In genomic region chr10:131928248-131929095, GRCh38 we compare ENCODE assay signal across 8 cellular contexts. TPM values are rescaled to one million over a fixed set of nuclear protein-coding genes. Genes with fewer than 3 reads are reported as not detected.
DNase-seq lines count a peak whose midpoint lies in the region; ATAC-seq and TF ChIP-seq lines count a peak whose summit lies in the region.

No MANE protein-coding gene starts in this region.

- no peak overlapping the region for H4K91ac ChIP-seq in neuronal stem cell (ENCODE audit: low read depth, low read length, poor library complexity)

- H3K36me3 Mint-ChIP-seq in activated T-cell treated with anti-CD3 and anti-CD28 coated beads, Interleukin-2, amount 50 U/mL, for 72 hours (ENCODE audit: insufficient read depth in 2 of 2), result peaks cover 4 to 12% of the 10 kb centered on the region in 2 donors

- peaks cover 20% of the 10 kb centered on the region for H3K79me1 ChIP-seq in neuronal stem cell (ENCODE audit: low read depth, low read length)

- no peak overlapping the region for H2BK5ac ChIP-seq in neuronal stem cell (ENCODE audit: low read length)

- H3K4me1 ChIP-seq in ACC112 (ENCODE audit: control insufficient read depth, insufficient read depth, low read length, unreplicated experiment) (peaks cover 34% of the 10 kb centered on the region), neuronal stem cell (ENCODE audit: control insufficient read depth in 2 of 2, insufficient read depth in 1 of 2, low read depth in 1 of 2, low read length in 2 of 2) (peaks cover 4 to 11% of the 10 kb centered on the region in 2 donors), tibial nerve (peaks cover 0 to 59% (median 19%) of the 10 kb centered on the region in 4 donors)

- H3K9me3 ChIP-seq in neuronal stem cell (replicated peaks in 1 of 2; ENCODE audit: control insufficient read depth in 2 of 2, insufficient read depth in 1 of 2, low read depth in 1 of 2, low read length in 2 of 2) (peaks cover 7 to 32% of the 10 kb centered on the region in 2 donors), tibial nerve (peaks cover 0 to 12% (median 0%) of the 10 kb centered on the region in 4 donors)

- TF ChIP-seq EP300 in tibial nerve (IDR thresholded peaks at IDR 0.05), result no peak

- no peaks in the 10 kb centered on the region for H3K27me3 ChIP-seq in ACC112 (ENCODE audit: insufficient read depth, low read length)
- H3K27me3 ChIP-seq in neuronal stem cell (ENCODE audit: control insufficient read depth in 3 of 3, insufficient read depth in 3 of 3, low read depth in 1 of 3, low read length in 3 of 3), result no peaks in the 10 kb centered on the region
- H3K27me3 ChIP-seq in H7 (ENCODE audit: control insufficient read depth, insufficient read depth, low read length), result no peaks in the 10 kb centered on the region
- no peaks in the 10 kb centered on the region for H3K27me3 ChIP-seq in tibial nerve

- H3K36me3 ChIP-seq in ACC112 (ENCODE audit: insufficient read depth, low read length), result peaks cover 11% of the 10 kb centered on the region
- peaks cover 3 to 6% of the 10 kb centered on the region in 2 donors for H3K36me3 ChIP-seq in neuronal stem cell (replicated peaks in 1 of 2; ENCODE audit: control insufficient read depth in 2 of 2, insufficient read depth in 2 of 2, low read length in 2 of 2)
- no peaks in the 10 kb centered on the region for H3K36me3 ChIP-seq in H7 (replicated peaks; ENCODE audit: control insufficient read depth, insufficient read depth, low read length)
- peaks cover 0 to 3% (median 0%) of the 10 kb centered on the region in 3 donors for H3K36me3 ChIP-seq in tibial nerve

- H3K27ac ChIP-seq in ACC112 (ENCODE audit: low read depth, low read length), result peak overlapping the region; percentile 87
- no peak overlapping the region for H3K27ac ChIP-seq in neuronal stem cell (replicated peaks; ENCODE audit: low read length)
- H3K27ac ChIP-seq in tibial nerve, result peak overlapping the region in 2 of 4 donors; percentile 5 to 44

- H2BK120ac ChIP-seq in neuronal stem cell (ENCODE audit: low read depth, low read length), result no peak overlapping the region

- H3K4me3 Mint-ChIP-seq in activated T-cell treated with anti-CD3 and anti-CD28 coated beads, Interleukin-2, amount 50 U/mL, for 72 hours, result peak overlapping the region; percentile 70 to 72

- ATAC-seq in GM19372 (IDR thresholded peaks at IDR 0.05; ENCODE audit: low read depth, unreplicated experiment) (peak; percentile 91), HG03378 (IDR thresholded peaks at IDR 0.05; ENCODE audit: unreplicated experiment) (peak; percentile 88)
- ATAC-seq in activated T-cell treated with anti-CD3 and anti-CD28 coated beads, Interleukin-2, amount 50 U/mL, for 72 hours (replicated peaks in 1 of 2), result peak; percentile 88

- H3K27me3 Mint-ChIP-seq in activated T-cell treated with anti-CD3 and anti-CD28 coated beads, Interleukin-2, amount 50 U/mL, for 72 hours (ENCODE audit: low read depth), result no peaks in the 10 kb centered on the region

- H2AK5ac ChIP-seq in neuronal stem cell (ENCODE audit: low read depth, low read length), result no peak overlapping the region

- H2BK12ac ChIP-seq in neuronal stem cell (ENCODE audit: low read length), result no peak overlapping the region

- H3K18ac ChIP-seq in neuronal stem cell (ENCODE audit: low read length), result peak overlapping the region; percentile 21

- no peak overlapping the region for H3K4ac ChIP-seq in neuronal stem cell (ENCODE audit: low read length)

- DNase-seq in activated T-cell treated with anti-CD3 and anti-CD28 coated beads, Interleukin-2, amount 50 U/mL, for 72 hours, result peak; percentile 68 to 75
- DNase-seq in neuronal stem cell (ENCODE audit: low spot score) (no peak), H7 (no peak), NOMO-1 (lab: John Stamatoyannopoulos, UW; ENCODE audit: unreplicated experiment in 2 of 2) (no peak), tibial nerve (ENCODE audit: low spot score in 2 of 2) (no peak)

- peak overlapping the region; percentile 2 for H2AFZ ChIP-seq in ACC112 (ENCODE audit: low read length, unreplicated experiment)
- H2AFZ ChIP-seq in neuronal stem cell (ENCODE audit: low read length), result no peak overlapping the region

- H3K27ac Mint-ChIP-seq in activated T-cell treated with anti-CD3 and anti-CD28 coated beads, Interleukin-2, amount 50 U/mL, for 72 hours, result peak overlapping the region; percentile 45

- peaks cover 67% of the 10 kb centered on the region for H3K4me1 Mint-ChIP-seq in activated T-cell treated with anti-CD3 and anti-CD28 coated beads, Interleukin-2, amount 50 U/mL, for 72 hours (ENCODE audit: low read depth)

- H3K9me3 Mint-ChIP-seq in activated T-cell treated with anti-CD3 and anti-CD28 coated beads, Interleukin-2, amount 50 U/mL, for 72 hours, result no peaks in the 10 kb centered on the region

- peaks cover 97% of the 10 kb centered on the region for H3K79me2 ChIP-seq in ACC112 (ENCODE audit: control insufficient read depth, insufficient read depth, low read length, unreplicated experiment)

- no peak overlapping the region for H3K9ac ChIP-seq in neuronal stem cell (ENCODE audit: low read depth, low read length, poor library complexity)

- no peak overlapping the region for H4K8ac ChIP-seq in neuronal stem cell (ENCODE audit: low read depth, low read length)

- H3K4me3 ChIP-seq in ACC112 (ENCODE audit: low read depth, low read length) (peak overlapping the region; percentile 47), neuronal stem cell (ENCODE audit: low read length in 2 of 2) (no peak overlapping the region), H7 (ENCODE audit: insufficient read depth, low read depth, low read length) (no peak overlapping the region), tibial nerve (no peak overlapping the region)

- no peak overlapping the region for H3K4me2 ChIP-seq in neuronal stem cell (ENCODE audit: insufficient read depth, low read length, poor library complexity, severe bottlenecking)

- no CpG with 5 or more reads among the region's 18 CpGs for WGBS in neuronal stem cell (ENCODE audit: extremely low coverage in 2 of 2, insufficient read length in 2 of 2, insufficient replicate concordance in 1 of 2), 2 donors
- 50 to 63% methylated on average over 18 of the region's 18 CpGs for WGBS in tibial nerve, 2 donors

- H3K14ac ChIP-seq in neuronal stem cell (ENCODE audit: low read length), result no peak overlapping the region

- no peak for TF ChIP-seq POLR2A in tibial nerve (IDR thresholded peaks at IDR 0.05)

- no peak for TF ChIP-seq CTCF in tibial nerve (IDR thresholded peaks at IDR 0.05)

- no peak overlapping the region for H3K23ac ChIP-seq in neuronal stem cell (ENCODE audit: low read depth, low read length, poor library complexity)

- no peak overlapping the region for H2BK15ac ChIP-seq in neuronal stem cell (ENCODE audit: low read length)

RNA-seq across cellular contexts. Expression of gene PPP2R2D, which starts 27.7 kb away (rescaled TPM):
- 10 to 100 TPM; 32.5 to 40.7 TPM for total RNA-seq in activated T-cell treated with anti-CD3 and anti-CD28 coated beads, Interleukin-2, amount 50 U/mL, for 72 hours
- 26.3 TPM for polyA plus RNA-seq in neuronal stem cell (2013, experiment 1 of 2)
- 26.5 TPM for polyA plus RNA-seq in neuronal stem cell (2013, experiment 2 of 2)
- 44.8 and 47.4 TPM in 2 replicates for total RNA-seq in H7 (2014; rRNA removed; shearing (Covaris generic))
- total RNA-seq in tibial nerve, result 10 to 100 TPM; 22.9 to 35.1 (median 28.9) TPM

RNA-seq across cellular contexts. Expression of gene BNIP3, which starts 53.3 kb away (rescaled TPM):
- total RNA-seq in activated T-cell treated with anti-CD3 and anti-CD28 coated beads, Interleukin-2, amount 50 U/mL, for 72 hours, result 10 to 100 TPM; 31.3 to 51.7 TPM
- polyA plus RNA-seq in neuronal stem cell (2013, experiment 1 of 2), result 22.1 TPM
- polyA plus RNA-seq in neuronal stem cell (2013, experiment 2 of 2), result 22.3 TPM
- total RNA-seq in H7 (2014; rRNA removed; shearing (Covaris generic)), result 129 and 219 TPM in 2 replicates
- total RNA-seq in tibial nerve, result 100 to 1,000 TPM; 118 to 175 (median 137) TPM

Comparison
In these comparisons a context has a peak if more than half of its experiments do, and no peak if none do; other contexts are left out.
1. DNase-seq: peak in activated T-cell treated with anti-CD3 and anti-CD28 coated beads, Interleukin-2, amount 50 U/mL, for 72 hours (2 of 2); none in neuronal stem cell (single experiment), H7 (single experiment), NOMO-1 (0 of 2) and tibial nerve (0 of 2).
2. Peak in every context shown above with its lines, with median percentiles within 50 percentile points of each other: ATAC-seq.